Comparison of ENCODE assay signal across 8 cellular contexts in the genomic region with DNA sequence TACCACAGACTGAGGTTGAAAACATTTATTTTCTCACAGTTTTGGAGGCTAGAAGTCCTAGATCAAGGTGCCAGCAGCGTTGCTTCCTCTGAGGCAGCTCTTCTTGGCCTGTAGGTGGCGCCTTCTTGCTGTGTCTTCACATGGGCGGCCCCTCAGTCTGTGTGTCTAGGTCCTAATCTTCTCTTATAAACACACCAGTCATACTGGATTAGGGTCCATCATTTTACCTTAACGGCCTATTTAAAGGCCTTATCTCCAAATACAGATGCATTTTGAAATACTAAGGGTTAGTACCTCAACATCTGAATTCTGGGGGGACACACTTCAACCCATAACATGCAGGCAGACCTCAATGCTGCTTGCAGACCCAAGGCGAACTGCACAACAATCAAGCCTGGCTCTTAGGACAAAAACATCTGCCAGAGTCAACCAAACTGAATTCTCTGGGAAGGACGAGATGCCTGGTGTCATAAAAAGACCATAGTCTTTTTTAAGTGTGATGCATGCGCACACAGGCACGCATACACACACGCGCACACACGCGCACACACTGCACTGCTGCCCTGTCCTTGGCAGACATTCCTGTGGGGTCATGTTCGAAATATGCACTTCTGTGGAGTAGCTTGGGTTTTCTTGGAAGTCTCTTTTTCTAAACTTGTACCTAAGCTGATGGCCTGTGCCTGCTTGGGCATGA. TPM values are rescaled to one million over a fixed set of nuclear protein-coding genes. Genes with fewer than 3 reads are reported as not detected.
A peak's percentile ranks its signal among the peaks of the same experiment; 100 is the strongest.
DNase-seq lines count a peak whose midpoint lies in the region; ATAC-seq and TF ChIP-seq lines count a peak whose summit lies in the region.

No MANE protein-coding gene starts in this region.

- H4K5ac ChIP-seq in IMR-90 (ENCODE audit: low read depth, low read length) = peak overlapping the region; percentile 45; the same call in 1 of the 2 replicates

- BruUV-seq in IMR-90 (replicated peaks; lab: Mats Ljungman, UMichigan) (no TSS peak), Panc1 (replicated peaks; lab: Mats Ljungman, UMichigan) (no TSS peak)

- H3K36me3 ChIP-seq in IMR-90 (ENCODE audit: control insufficient read depth, insufficient read depth, low read length) = no peaks in the 10 kb centered on the region
- no peaks in the 10 kb centered on the region; the same call in 1 of the 2 replicates for H3K36me3 ChIP-seq in Panc1 (ENCODE audit: control insufficient read depth, insufficient read depth, low read length)
- no peaks in the 10 kb centered on the region for H3K36me3 ChIP-seq in osteoblast (ENCODE audit: insufficient read depth, low read length)
- no peaks in the 10 kb centered on the region for H3K36me3 ChIP-seq in thyroid gland

- peaks cover 3 to 12% of the 10 kb centered on the region in 2 experiments; a peak in 3 of 4 replicates for H3K79me1 ChIP-seq in IMR-90 (ENCODE audit: low read depth in 1 of 2, low read length in 2 of 2)

- H3K27me3 Mint-ChIP-seq in activated T-cell treated with anti-CD3 and anti-CD28 coated beads, Interleukin-2, amount 50 U/mL, for 24 hours = no peaks in the 10 kb centered on the region

- H3K79me2 ChIP-seq in osteoblast (ENCODE audit: insufficient read depth, low read length) = peaks cover 7% of the 10 kb centered on the region

- H2AFZ ChIP-seq in IMR-90 (replicated peaks; ENCODE audit: low read length, poor library complexity) = peak overlapping the region; percentile 72
- peak overlapping the region; percentile 36 for H2AFZ ChIP-seq in osteoblast (ENCODE audit: low read length)

- H3K27ac ChIP-seq in IMR-90 (ENCODE audit: insufficient read depth, low read length) (peak overlapping the region; percentile 34; the same call in 1 of the 2 replicates), Panc1 (ENCODE audit: low read length) (no peak overlapping the region), osteoblast (ENCODE audit: low read depth, low read length) (peak overlapping the region; percentile 49), thyroid gland (no peak overlapping the region)

- DNase-seq in AG09319 (ENCODE audit: extremely low read depth, low read depth) (peak; percentile 52), IMR-90 (peak; percentile 74), Panc1 (ENCODE audit: low read depth, low spot score) (peak; percentile 38), fibroblast of the conjunctiva (ENCODE audit: low read depth) (peak; percentile 60), osteoblast (ENCODE audit: insufficient read length, low spot score, missing footprints) (peak; percentile 92), thyroid gland (peak; percentile 55 to 62)
- peak; percentile 64 for DNase-seq in activated T-cell treated with anti-CD3 and anti-CD28 coated beads, Interleukin-2, amount 50 U/mL, for 24 hours

- H3K4me1 ChIP-seq in IMR-90 (ENCODE audit: control insufficient read depth, insufficient read depth, low read length) (peaks cover 8% of the 10 kb centered on the region), Panc1 (ENCODE audit: control insufficient read depth, insufficient read depth, low read length) (peaks cover 5% of the 10 kb centered on the region; the same call in 1 of the 2 replicates), osteoblast (ENCODE audit: insufficient read depth, low read length) (peaks cover 16% of the 10 kb centered on the region), thyroid gland (peaks cover 3 to 7% of the 10 kb centered on the region in 2 donors)

- no peak overlapping the region for H3K4me3 ChIP-seq in IMR-90 (ENCODE audit: insufficient read depth, low read depth, low read length)
- no peak overlapping the region for H3K4me3 ChIP-seq in Panc1 (ENCODE audit: low read depth in 2 of 2, low read length in 2 of 2)
- H3K4me3 ChIP-seq in osteoblast (ENCODE audit: insufficient read depth, low read length) = no peak overlapping the region
- H3K4me3 ChIP-seq in thyroid gland (replicated peaks in 1 of 3) = no peak overlapping the region

- peak overlapping the region; percentile 73; the same call in 1 of the 2 replicates for H3K18ac ChIP-seq in IMR-90 (ENCODE audit: low read depth, low read length)

- peak overlapping the region; percentile 63; the same call in 1 of the 2 replicates for H2BK20ac ChIP-seq in IMR-90 (ENCODE audit: low read depth, low read length)

- H3K27me3 ChIP-seq in IMR-90 (ENCODE audit: control insufficient read depth, insufficient read depth, low read length) = no peaks in the 10 kb centered on the region
- no peaks in the 10 kb centered on the region for H3K27me3 ChIP-seq in Panc1 (ENCODE audit: control insufficient read depth, insufficient read depth, low read length)
- H3K27me3 ChIP-seq in osteoblast (ENCODE audit: insufficient read depth, low read length) = no peaks in the 10 kb centered on the region
- H3K27me3 ChIP-seq in thyroid gland = no peaks in the 10 kb centered on the region

- H2BK15ac ChIP-seq in IMR-90 (ENCODE audit: low read depth, low read length) = no peak overlapping the region; the same call in 2 of the 3 replicates

- peak overlapping the region; percentile 89 for H2AK5ac ChIP-seq in IMR-90 (ENCODE audit: low read depth, low read length)

- TF ChIP-seq POLR2A in IMR-90 (IDR thresholded peaks at IDR 0.05; ENCODE audit: low read depth, low read length) (no peak), thyroid gland (IDR thresholded peaks at IDR 0.05) (no peak)

- no peak overlapping the region for H3K23ac ChIP-seq in IMR-90 (ENCODE audit: low read depth, low read length)

- H3K4ac ChIP-seq in IMR-90 (ENCODE audit: low read depth, low read length) = peak overlapping the region; percentile 70

- in situ Hi-C loops in IMR-90 (cut with MboI; ENCODE audit: low sequenced_read_pairs) (no loop called here), Panc1 (cut with HindIII; ENCODE audit: low pct_unique_long_range_greater_than_20kb, low sequenced_read_pairs) (no loop called here)

- peak; percentile 72 for TF ChIP-seq RAD21 in IMR-90 (IDR thresholded peaks at IDR 0.05; ENCODE audit: low read length)

- peak overlapping the region; percentile 91; the same call in 1 of the 2 replicates for H3K14ac ChIP-seq in IMR-90 (replicated peaks; ENCODE audit: low read depth, low read length)

- no peaks in the 10 kb centered on the region for H3K9me3 ChIP-seq in IMR-90 (ENCODE audit: control insufficient read depth, insufficient read depth, low read length)
- H3K9me3 ChIP-seq in Panc1 (ENCODE audit: control insufficient read depth, insufficient read depth, low read depth, low read length) = no peaks in the 10 kb centered on the region
- no peaks in the 10 kb centered on the region for H3K9me3 ChIP-seq in osteoblast (ENCODE audit: low read depth, low read length)
- no peaks in the 10 kb centered on the region for H3K9me3 ChIP-seq in thyroid gland

- no peak; the same call in none of the 2 replicates for TF ChIP-seq CTCF in AG09319 (IDR thresholded peaks at IDR 0.05; ENCODE audit: low read depth, low read length)
- peak; percentile 79 for TF ChIP-seq CTCF in IMR-90 (conservative IDR thresholded peaks at IDR 0.05; ENCODE audit: low read depth, low read length)
- TF ChIP-seq CTCF in Panc1 (IDR thresholded peaks at IDR 0.05) = peak; percentile 97
- peak; percentile 98 for TF ChIP-seq CTCF in osteoblast (IDR thresholded peaks at IDR 0.05; ENCODE audit: extremely low read depth, low read depth, low read length)
- peak; percentile 32 to 81 (median 56) for TF ChIP-seq CTCF in thyroid gland (IDR thresholded peaks at IDR 0.05)

- dilution Hi-C loops in IMR-90 (cut with HindIII; ENCODE audit: low sequenced_read_pairs, unreplicated experiment) = no loop called here

- H3K36me3 Mint-ChIP-seq in activated T-cell treated with anti-CD3 and anti-CD28 coated beads, Interleukin-2, amount 50 U/mL, for 24 hours (ENCODE audit: low read depth) = peaks cover 4% of the 10 kb centered on the region

- H3K9ac ChIP-seq in IMR-90 (ENCODE audit: low read depth, low read length) = peak overlapping the region; percentile 36; the same call in 1 of the 2 replicates

- CTCF ChIA-PET in IMR-90 (lab: Yijun Ruan, JAX) = interaction anchor here (0.7 to 0.9 kb wide), 5 partner anchors 9 to 82 kb away, joined by 3 to 5 read pairs (median 3); no protein-coding TSS in a partner anchor
- CTCF ChIA-PET in Panc1 (lab: Charles Lee) = interaction anchor here (0.6 to 1.2 kb wide), 6 partner anchors 11 to 528 kb away, joined by 3 to 16 read pairs (median 4); no protein-coding TSS in a partner anchor

- no peak overlapping the region for H2BK5ac ChIP-seq in IMR-90 (ENCODE audit: low read depth, low read length, poor library complexity, severe bottlenecking)

- peak overlapping the region; percentile 71; the same call in 1 of the 2 replicates for H2BK120ac ChIP-seq in IMR-90 (ENCODE audit: low read depth, low read length)

- peaks cover 23% of the 10 kb centered on the region for H3K4me1 Mint-ChIP-seq in activated T-cell treated with anti-CD3 and anti-CD28 coated beads, Interleukin-2, amount 50 U/mL, for 24 hours (ENCODE audit: low read depth)

- peak overlapping the region in 1 of 2 experiments; percentile 76; a peak in 1 of 4 replicates for H4K8ac ChIP-seq in IMR-90 (ENCODE audit: low read depth in 2 of 2, low read length in 2 of 2)

- peak overlapping the region; percentile 54; the same call in 1 of the 2 replicates for H4K91ac ChIP-seq in IMR-90 (ENCODE audit: insufficient read depth, low read depth, low read length)

- intact Hi-C loops in IMR-90 (cut with micrococcal nuclease) = loop anchor here (5.0 kb wide), 1 partner anchor 203 kb away; no protein-coding TSS in a partner anchor
- intact Hi-C loops in Panc1 (cut with micrococcal nuclease; ENCODE audit: unreplicated experiment) = no loop called here
- intact Hi-C loops in thyroid gland (cut with DNase I) = no loop called here

- POLR2A ChIA-PET in IMR-90 (lab: Charles Lee; ENCODE audit: unreplicated experiment) (no interaction called here), Panc1 (lab: Charles Lee) (interaction anchor here (0.5 kb wide), 1 partner anchor 531 kb away, joined by 7 read pairs; no protein-coding TSS in a partner anchor)

- peak overlapping the region; percentile 67 for H3K4me2 ChIP-seq in IMR-90 (ENCODE audit: low read depth, low read length)
- H3K4me2 ChIP-seq in osteoblast (ENCODE audit: insufficient read depth, low read length) = peak overlapping the region; percentile 55

- H3K27ac Mint-ChIP-seq in activated T-cell treated with anti-CD3 and anti-CD28 coated beads, Interleukin-2, amount 50 U/mL, for 24 hours = no peak overlapping the region

- H4K20me1 ChIP-seq in IMR-90 (ENCODE audit: insufficient read depth, low read length) (no peaks in the 10 kb centered on the region), osteoblast (ENCODE audit: insufficient read depth, low read length) (peaks cover 4% of the 10 kb centered on the region)

- peaks cover 8% of the 10 kb centered on the region for H3K9me1 ChIP-seq in IMR-90 (ENCODE audit: insufficient read depth, low read length)

- no peak overlapping the region; the same call in 1 of the 2 replicates for H3K56ac ChIP-seq in IMR-90 (ENCODE audit: extremely low read depth, insufficient read depth, low read length)

- peak; percentile 41 for ATAC-seq in GM18858 (IDR thresholded peaks at IDR 0.05; ENCODE audit: unreplicated experiment)
- peak; percentile 25; the same call in 1 of the 2 replicates for ATAC-seq in IMR-90 (ENCODE audit: low read depth)
- 0 out of 2 replicates have a peak, but pooled peaks have one; percentile 40 for ATAC-seq in Panc1

- no peaks in the 10 kb centered on the region for H3K9me3 Mint-ChIP-seq in activated T-cell treated with anti-CD3 and anti-CD28 coated beads, Interleukin-2, amount 50 U/mL, for 24 hours

- WGBS in IMR-90 (ENCODE audit: extremely low coverage in 2 of 2, insufficient read length in 1 of 2), 2 experiments = 8% methylated on average over 4 of the region's 13 CpGs; no CpG with 5 or more reads in 1 of the 2 experiments
- 44 to 60% methylated on average over 13 of the region's 13 CpGs for WGBS in thyroid gland, 2 donors

- H3K4me3 Mint-ChIP-seq in activated T-cell treated with anti-CD3 and anti-CD28 coated beads, Interleukin-2, amount 50 U/mL, for 24 hours = no peak overlapping the region

- no peak overlapping the region for H2AK9ac ChIP-seq in IMR-90 (replicated peaks; ENCODE audit: low read depth, low read length, poor library complexity)

RNA-seq across cellular contexts. Expression of gene RMC1, which starts 4.3 kb away (rescaled TPM):
- total RNA-seq in IMR-90 (2012; rRNA removed) = 13.9 and 14.2 TPM in 2 replicates
- polyA plus RNA-seq in IMR-90 (2012; rRNA removed) = 12.8 and 18.0 TPM in 2 replicates
- polyA plus RNA-seq in IMR-90 (2012; cell fraction: cytosol; rRNA removed) = 8.6 and 10.1 TPM in 2 replicates
- 29.6 and 50.9 TPM in 2 replicates for polyA plus RNA-seq in IMR-90 (2012; cell fraction: nucleus; rRNA removed; ENCODE audit: low replicate concordance)
- total RNA-seq in Panc1 (2021; ENCODE audit: unreplicated experiment) = 57.4 TPM
- polyA plus RNA-seq in Panc1 (2012; ENCODE audit: insufficient read length) = 34.1 TPM
- total RNA-seq in osteoblast = 22.8 and 26.2 TPM in 2 replicates
- total RNA-seq in thyroid gland = 10 to 100 TPM; 18.1 to 25.1 (median 21.7) TPM

RNA-seq across cellular contexts. Expression of gene RIOK3, which starts 45.9 kb away (rescaled TPM):
- 38.9 and 61.4 TPM in 2 replicates for total RNA-seq in IMR-90 (2012; rRNA removed)
- 18.1 and 21.5 TPM in 2 replicates for polyA plus RNA-seq in IMR-90 (2012; rRNA removed)
- polyA plus RNA-seq in IMR-90 (2012; cell fraction: cytosol; rRNA removed) = 4.7 and 14.1 TPM in 2 replicates
- polyA plus RNA-seq in IMR-90 (2012; cell fraction: nucleus; rRNA removed; ENCODE audit: low replicate concordance) = 36.7 and 41.9 TPM in 2 replicates
- total RNA-seq in Panc1 (2021; ENCODE audit: unreplicated experiment) = 74.7 TPM
- polyA plus RNA-seq in Panc1 (2012; ENCODE audit: insufficient read length) = 44.8 TPM
- total RNA-seq in osteoblast = 98.1 and 110 TPM in 2 replicates
- 10 to 100 TPM; 51.2 to 85.7 (median 63.6) TPM for total RNA-seq in thyroid gland

Comparison
In these comparisons a context has a peak if more than half of its experiments do, and no peak if none do; other contexts are left out.
1. DNase-seq: peak in every context shown above with its lines; median percentile 92 in osteoblast; 74 in IMR-90; 64 in activated T-cell treated with anti-CD3 and anti-CD28 coated beads, Interleukin-2, amount 50 U/mL, for 24 hours; 60 in fibroblast of the conjunctiva; 58 in thyroid gland; 52 in AG09319; 38 in Panc1.
2. H3K27ac ChIP-seq: peak in IMR-90 (single experiment) and osteoblast (single experiment); none in Panc1 (single experiment) and thyroid gland (0 of 3).
3. Peak in every context shown above with its lines, with median percentiles within 50 percentile points of each other: ATAC-seq.